Comparison of ENCODE assay signal across 8 cellular contexts in genomic region chr11:47552086-47552580, GRCh38. TPM values are rescaled to one million over a fixed set of nuclear protein-coding genes. Genes with fewer than 3 reads are reported as not detected.
DNase-seq lines count a peak whose midpoint lies in the region; ATAC-seq and TF ChIP-seq lines count a peak whose summit lies in the region.

No MANE protein-coding gene starts in this region.

- 1% methylated on average over 23 of the region's 23 CpGs for WGBS in mesenchymal stem cell
- WGBS in transverse colon (ENCODE audit: low coverage in 1 of 2), 2 donors = 0 to 1% methylated on average over 1 to 23 of the region's 23 CpGs

- no peak overlapping the region for H2BK15ac ChIP-seq in mesenchymal stem cell (ENCODE audit: low read depth, poor library complexity, severe bottlenecking)

- H3K4me1 ChIP-seq in effector memory CD4-positive, alpha-beta T cell (ENCODE audit: control insufficient read depth, insufficient read depth, low read length, poor library complexity, severe bottlenecking) = peaks cover 14% of the 10 kb centered on the region
- H3K4me1 ChIP-seq in mesenchymal stem cell (ENCODE audit: control insufficient read depth, insufficient read depth, low read depth, low read length) (peaks cover 7% of the 10 kb centered on the region), transverse colon (peaks cover 17 to 54% (median 22%) of the 10 kb centered on the region in 4 donors)

- H3K79me1 ChIP-seq in mesenchymal stem cell (replicated peaks; ENCODE audit: low read length, poor library complexity, severe bottlenecking) = no peaks in the 10 kb centered on the region

- no peaks in the 10 kb centered on the region for H3K27me3 ChIP-seq in effector memory CD4-positive, alpha-beta T cell (replicated peaks; ENCODE audit: control insufficient read depth, insufficient read depth, low read length, poor library complexity, severe bottlenecking)
- H3K27me3 ChIP-seq in mesenchymal stem cell (ENCODE audit: control insufficient read depth in 1 of 2, insufficient read depth in 1 of 2, low read length in 2 of 2) (no peaks in the 10 kb centered on the region), transverse colon (no peaks in the 10 kb centered on the region)

- peak overlapping the region; percentile 16 for H4K8ac ChIP-seq in mesenchymal stem cell (ENCODE audit: low read length)

- H2BK120ac ChIP-seq in mesenchymal stem cell (ENCODE audit: low read depth, low read length) = no peak overlapping the region

- H3K23ac ChIP-seq in mesenchymal stem cell (ENCODE audit: low read length in 2 of 2) = peak overlapping the region in 1 of 2 experiments; percentile 54

- peak overlapping the region; percentile 83 for H3K27ac ChIP-seq in effector memory CD4-positive, alpha-beta T cell (ENCODE audit: insufficient read depth, low read length, poor library complexity, severe bottlenecking)
- H3K27ac ChIP-seq in mesenchymal stem cell (ENCODE audit: low read length, poor library complexity, severe bottlenecking) (peak overlapping the region; percentile 77), transverse colon (peak overlapping the region; percentile 94 to 97 (median 96))

- H3K14ac ChIP-seq in mesenchymal stem cell (ENCODE audit: low read length in 2 of 2) = peak overlapping the region in 1 of 2 experiments; percentile 82

- ATAC-seq in HG02884 (IDR thresholded peaks at IDR 0.05; ENCODE audit: unreplicated experiment) = peak; percentile 4

- no peak for TF ChIP-seq POLR2A in transverse colon (IDR thresholded peaks at IDR 0.05)

- no peak for TF ChIP-seq EP300 in transverse colon (IDR thresholded peaks at IDR 0.05; ENCODE audit: low read depth)

- H3K4me2 ChIP-seq in mesenchymal stem cell (ENCODE audit: low read length, poor library complexity, severe bottlenecking) = peak overlapping the region; percentile 57

- H3K18ac ChIP-seq in mesenchymal stem cell (ENCODE audit: low read depth in 1 of 2, low read length in 2 of 2) = peak overlapping the region; percentile 97 to 100

- intact Hi-C loops in transverse colon (cut with DNase I; ENCODE audit: low total_unique reads) = no loop called here

- H4K91ac ChIP-seq in mesenchymal stem cell (ENCODE audit: low read length) = peak overlapping the region; percentile 29

- H2BK5ac ChIP-seq in mesenchymal stem cell (ENCODE audit: low read depth, low read length, poor library complexity, severe bottlenecking) = no peak overlapping the region

- H3K4me3 ChIP-seq in effector memory CD4-positive, alpha-beta T cell (ENCODE audit: insufficient read depth, low read depth, low read length, poor library complexity, severe bottlenecking) = peak overlapping the region; percentile 64
- H3K4me3 ChIP-seq in mesenchymal stem cell (ENCODE audit: insufficient read depth in 1 of 2, low read depth in 1 of 2, low read length in 2 of 2) = peak overlapping the region; percentile 97 to 99
- H3K4me3 ChIP-seq in transverse colon = peak overlapping the region; percentile 77 to 95 (median 94)

- no peaks in the 10 kb centered on the region for H3K36me3 ChIP-seq in effector memory CD4-positive, alpha-beta T cell (ENCODE audit: control insufficient read depth, insufficient read depth, low read length)
- H3K36me3 ChIP-seq in mesenchymal stem cell (ENCODE audit: control insufficient read depth in 1 of 2, insufficient read depth in 2 of 2, low read depth in 1 of 2, low read length in 2 of 2) = peaks cover 6 to 7% of the 10 kb centered on the region in 2 experiments
- H3K36me3 ChIP-seq in transverse colon = no peaks in the 10 kb centered on the region

- peak overlapping the region; percentile 99 for H3K9ac ChIP-seq in mesenchymal stem cell (ENCODE audit: low read length)

- H3K9me3 ChIP-seq in effector memory CD4-positive, alpha-beta T cell (ENCODE audit: control insufficient read depth, low read length) = no peaks in the 10 kb centered on the region
- H3K9me3 ChIP-seq in mesenchymal stem cell (ENCODE audit: control insufficient read depth, low read length) = no peaks in the 10 kb centered on the region
- no peaks in the 10 kb centered on the region for H3K9me3 ChIP-seq in transverse colon

- H2BK12ac ChIP-seq in mesenchymal stem cell (ENCODE audit: low read length in 2 of 2) = peak overlapping the region in 1 of 2 experiments; percentile 7

- in situ Hi-C loops in transverse colon (cut with MboI; ENCODE audit: low pct_ligation_motif_present in 1 of 4, low pct_unique_long_range_greater_than_20kb in 1 of 4, low sequenced_read_pairs in 3 of 4) = loop anchor here in 1 of 4 donors (25.0 kb wide), 1 partner anchor 90 kb away; no protein-coding TSS in a partner anchor

- no peak overlapping the region for H2AK5ac ChIP-seq in mesenchymal stem cell (ENCODE audit: low read length, severe bottlenecking)

- H2AFZ ChIP-seq in mesenchymal stem cell (ENCODE audit: low read depth, low read length) = peak overlapping the region; percentile 8

- no peak for TF ChIP-seq CTCF in transverse colon (IDR thresholded peaks at IDR 0.05)

- DNase-seq in NCI-H2227 (lab: John Stamatoyannopoulos, UW; ENCODE audit: unreplicated experiment) = peak; percentile 40
- no peak for DNase-seq in NCI-H2227 treated with DMSO at 0.1 percent for 48 hours (lab: John Stamatoyannopoulos, UW)
- DNase-seq in SW480 (ENCODE audit: low spot score) = peak; percentile 30
- peak in 1 of 3 donors; percentile 10 for DNase-seq in effector memory CD4-positive, alpha-beta T cell
- DNase-seq in mesenchymal stem cell = peak; percentile 75
- no peak for DNase-seq in transverse colon
- no peak for DNase-seq in KG1 (lab: John Stamatoyannopoulos, UW)

- peak overlapping the region; percentile 88 to 95 for H3K4ac ChIP-seq in mesenchymal stem cell (ENCODE audit: low read depth in 1 of 2, low read length in 2 of 2)

RNA-seq across cellular contexts. Expression of gene CELF1, which starts 0.8 kb away (rescaled TPM):
- 44.3 TPM for polyA plus RNA-seq in mesenchymal stem cell (2013, experiment 1 of 2)
- 44.0 TPM for polyA plus RNA-seq in mesenchymal stem cell (2013, experiment 2 of 2)
- 100 to 1,000 TPM in 2 of 4 donors, 10 to 100 TPM in 2; 82.9 to 248 (median 96.7) TPM for total RNA-seq in transverse colon

RNA-seq across cellular contexts. Expression of gene PTPMT1, which starts 13.3 kb away (rescaled TPM):
- 55.4 TPM for polyA plus RNA-seq in mesenchymal stem cell (2013, experiment 1 of 2)
- 56.2 TPM for polyA plus RNA-seq in mesenchymal stem cell (2013, experiment 2 of 2)
- 10 to 100 TPM; 19.1 to 79.1 (median 74.1) TPM for total RNA-seq in transverse colon

RNA-seq across cellular contexts. Expression of gene KBTBD4, which starts 26.6 kb away (rescaled TPM):
- polyA plus RNA-seq in mesenchymal stem cell (2013, experiment 1 of 2) = 8.3 TPM
- polyA plus RNA-seq in mesenchymal stem cell (2013, experiment 2 of 2) = 8.3 TPM
- 10 to 100 TPM in 3 of 4 donors, 1 to 10 TPM in 1; 9.4 to 20.3 (median 16.5) TPM for total RNA-seq in transverse colon

RNA-seq across cellular contexts. Expression of gene NDUFS3, which starts 26.7 kb away (rescaled TPM):
- polyA plus RNA-seq in mesenchymal stem cell (2013, experiment 1 of 2) = 76.5 TPM
- polyA plus RNA-seq in mesenchymal stem cell (2013, experiment 2 of 2) = 83.4 TPM
- total RNA-seq in transverse colon = 100 to 1,000 TPM in 3 of 4 donors, 10 to 100 TPM in 1; 72.6 to 256 (median 213) TPM

RNA-seq across cellular contexts. Expression of gene FAM180B, which starts 34.3 kb away (rescaled TPM):
- polyA plus RNA-seq in mesenchymal stem cell (2013, experiment 1 of 2) = not detected
- not detected for polyA plus RNA-seq in mesenchymal stem cell (2013, experiment 2 of 2)
- total RNA-seq in transverse colon = under 1 TPM in 1 of 4 donors, not detected in 3; 0.41 TPM

Comparison
In these comparisons a context has a peak if more than half of its experiments do, and no peak if none do; other contexts are left out.
1. DNase-seq: peak in NCI-H2227 (single experiment), SW480 (single experiment) and mesenchymal stem cell (single experiment); none in NCI-H2227 treated with DMSO at 0.1 percent for 48 hours (single experiment), transverse colon (single experiment) and KG1 (single experiment).
2. Peak in every context shown above with its lines, with median percentiles within 50 percentile points of each other: H3K27ac ChIP-seq and H3K4me3 ChIP-seq.